21 cellular contexts compared by ENCODE assay signal in the genomic region with DNA sequence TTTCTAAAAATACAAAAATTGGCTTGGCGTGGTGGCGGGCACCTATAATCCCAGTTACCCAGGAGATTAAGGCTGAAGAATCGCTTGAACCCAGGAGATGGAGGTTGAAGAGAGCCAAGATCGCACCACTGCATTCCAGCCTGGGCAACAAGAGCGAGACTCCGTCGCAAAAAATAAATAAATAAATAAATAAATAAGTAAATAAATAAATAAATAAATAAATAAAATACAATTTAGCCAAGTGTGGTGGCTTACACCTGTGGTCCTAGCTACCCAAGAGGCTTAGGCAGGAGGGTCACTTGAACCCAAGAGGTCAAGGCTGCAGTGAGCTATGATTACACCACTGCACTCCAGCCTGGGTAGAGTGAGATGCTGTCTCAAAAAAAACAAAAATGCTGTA. TPM values are rescaled to one million over a fixed set of nuclear protein-coding genes. Genes with fewer than 3 reads are reported as not detected.
A peak's percentile ranks its signal among the peaks of the same experiment; 100 is the strongest.
DNase-seq lines count a peak whose midpoint lies in the region; ATAC-seq, FAIRE-seq and TF ChIP-seq lines count a peak whose summit lies in the region.
"Had no signal": no experiment of that assay in that cellular context is flagged by ENCODE, and none has a peak within 500 bp of the region (broad histone marks: within the 10 kb centered on the region; RNA-seq: fewer than 3 reads in every experiment).

No MANE protein-coding gene starts in this region.

- no peak for FAIRE-seq in A549 (lab: Jason Lieb, UNC)
- FAIRE-seq: A204.1, GM12891, GM18507, H54 had no signal

- ATAC-seq in A549 (no peak), foreskin keratinocyte (no peak)

- H2AFZ ChIP-seq in hepatocyte: no peak overlapping the region

- H3K27ac Mint-ChIP-seq in activated T-helper 1 cell treated with anti-CD3 and anti-CD28 coated beads, Interleukin-12 subunit alpha, Interleukin-12 subunit beta, Interleukin-2, Interleukin-4 antibody, amounts not matched to agents 30 ng/mL and 10 ng/mL and 1 ng/mL, durations not matched to agents 14 hours and 24 hours and 36 hours: no peak overlapping the region
- H3K27ac Mint-ChIP-seq: CD4-positive, alpha-beta memory T cell had no signal

- H3K27me3 Mint-ChIP-seq in activated T-helper 1 cell treated with anti-CD3 and anti-CD28 coated beads, Interleukin-12 subunit alpha, Interleukin-12 subunit beta, Interleukin-2, Interleukin-4 antibody, amounts not matched to agents 30 ng/mL and 10 ng/mL and 1 ng/mL, durations not matched to agents 14 hours and 24 hours and 36 hours (ENCODE audit: insufficient read depth): no peaks in the 10 kb centered on the region
- H3K27me3 Mint-ChIP-seq: CD4-positive, alpha-beta memory T cell had no signal

- CTCF ChIA-PET in A549 (lab: Yijun Ruan, JAX): no interaction called here

- H3K36me3 Mint-ChIP-seq in activated T-helper 1 cell treated with anti-CD3 and anti-CD28 coated beads, Interleukin-12 subunit alpha, Interleukin-12 subunit beta, Interleukin-2, Interleukin-4 antibody, amounts not matched to agents 30 ng/mL and 10 ng/mL and 1 ng/mL, durations not matched to agents 14 hours and 24 hours and 36 hours (ENCODE audit: low read depth): no peaks in the 10 kb centered on the region
- H3K36me3 Mint-ChIP-seq: CD4-positive, alpha-beta memory T cell had no signal

- H3K36me3 ChIP-seq in hepatocyte (replicated peaks; ENCODE audit: insufficient read depth, low read depth): no peaks in the 10 kb centered on the region
- H3K36me3 ChIP-seq: HAP-1 had no signal

- WGBS in A549 (ENCODE audit: missing lambda C conversion rate): 95% methylated on average over 7 of the region's 7 CpGs
- WGBS in hepatocyte (ENCODE audit: low lambda C conversion rate, missing lambda C conversion rate): over 99% methylated on average over 7 of the region's 7 CpGs

- no peak overlapping the region for H3K4me3 Mint-ChIP-seq in activated T-helper 1 cell treated with anti-CD3 and anti-CD28 coated beads, Interleukin-12 subunit alpha, Interleukin-12 subunit beta, Interleukin-2, Interleukin-4 antibody, amounts not matched to agents 30 ng/mL and 10 ng/mL and 1 ng/mL, durations not matched to agents 14 hours and 24 hours and 36 hours
- H3K4me3 Mint-ChIP-seq: CD4-positive, alpha-beta memory T cell had no signal

- peaks cover 17% of the 10 kb centered on the region for H3K4me1 ChIP-seq in A549
- peaks cover 16% of the 10 kb centered on the region for H3K4me1 ChIP-seq in foreskin keratinocyte
- H3K4me1 ChIP-seq in hepatocyte (ENCODE audit: insufficient read depth): no peaks in the 10 kb centered on the region

- TF ChIP-seq CTCF in A549 (IDR thresholded peaks at IDR 0.05) (no peak), foreskin keratinocyte (conservative IDR thresholded peaks at IDR 0.05) (no peak), hepatocyte (IDR thresholded peaks at IDR 0.05; ENCODE audit: poor library complexity) (no peak)

- H3K79me2 ChIP-seq in hepatocyte: no peaks in the 10 kb centered on the region

- DNase-seq in A549 (ENCODE audit: low read depth in 1 of 2, low spot score in 1 of 2) (no peak), foreskin keratinocyte (no peak), NCI-H524 treated with DMSO at 0.1 percent for 48 hours (lab: John Stamatoyannopoulos, UW) (no peak), hepatocyte (ENCODE audit: low spot score) (no peak)
- no peak for DNase-seq in activated T-helper 1 cell treated with anti-CD3 and anti-CD28 coated beads, Interleukin-12 subunit alpha, Interleukin-12 subunit beta, Interleukin-2, Interleukin-4 antibody, amounts not matched to agents 30 ng/mL and 10 ng/mL and 1 ng/mL, durations not matched to agents 14 hours and 24 hours and 36 hours (ENCODE audit: low spot score)
- DNase-seq: ACHN; C1 segment of cervical spinal cord; Calu3; CD4-positive, alpha-beta memory T cell; COR-L47; DMS53; DMS79 treated with DMSO at 0.1 percent for 48 hours; GF-D8; GOT3 had no signal

- TF ChIP-seq POLR2A in A549 (IDR thresholded peaks at IDR 0.05; ENCODE audit: low read length): no peak

- H3K4me2 ChIP-seq in A549: no peak overlapping the region
- H3K4me2 ChIP-seq in hepatocyte: no peak overlapping the region

- H3K9me2 ChIP-seq in hepatocyte (replicated peaks; ENCODE audit: insufficient read depth): no peaks in the 10 kb centered on the region

- H3K4me1 Mint-ChIP-seq in activated T-helper 1 cell treated with anti-CD3 and anti-CD28 coated beads, Interleukin-12 subunit alpha, Interleukin-12 subunit beta, Interleukin-2, Interleukin-4 antibody, amounts not matched to agents 30 ng/mL and 10 ng/mL and 1 ng/mL, durations not matched to agents 14 hours and 24 hours and 36 hours (ENCODE audit: low read depth): no peaks in the 10 kb centered on the region
- H3K4me1 Mint-ChIP-seq: CD4-positive, alpha-beta memory T cell had no signal

- intact Hi-C loops in activated T-helper 1 cell treated with anti-CD3 and anti-CD28 coated beads, Interleukin-12 subunit alpha, Interleukin-12 subunit beta, Interleukin-2, Interleukin-4 antibody, amounts not matched to agents 30 ng/mL and 10 ng/mL and 1 ng/mL, durations not matched to agents 14 hours and 24 hours and 36 hours (cut with micrococcal nuclease): no loop called here

- H4K20me1 ChIP-seq in hepatocyte (ENCODE audit: insufficient read depth, poor library complexity, severe bottlenecking): no peaks in the 10 kb centered on the region

- H3K27me3 ChIP-seq in foreskin keratinocyte: no peaks in the 10 kb centered on the region
- H3K27me3 ChIP-seq in hepatocyte: no peaks in the 10 kb centered on the region

- no peak overlapping the region for H3K4me3 ChIP-seq in A549
- H3K4me3 ChIP-seq in hepatocyte: no peak overlapping the region
- H3K4me3 ChIP-seq: HAP-1 had no signal

- no peak for TF ChIP-seq RAD21 in A549 (conservative IDR thresholded peaks at IDR 0.05 in 1 of 2, IDR thresholded peaks at IDR 0.05 in 1 of 2)

- H3K9me3 ChIP-seq in A549 (no peaks in the 10 kb centered on the region), hepatocyte (ENCODE audit: low read depth) (no peaks in the 10 kb centered on the region)
- H3K9me3 ChIP-seq: HAP-1 had no signal

- no peaks in the 10 kb centered on the region for H3K9me3 Mint-ChIP-seq in activated T-helper 1 cell treated with anti-CD3 and anti-CD28 coated beads, Interleukin-12 subunit alpha, Interleukin-12 subunit beta, Interleukin-2, Interleukin-4 antibody, amounts not matched to agents 30 ng/mL and 10 ng/mL and 1 ng/mL, durations not matched to agents 14 hours and 24 hours and 36 hours
- H3K9me3 Mint-ChIP-seq: CD4-positive, alpha-beta memory T cell had no signal

- TF ChIP-seq EP300 in A549 (IDR thresholded peaks at IDR 0.05): no peak

- POLR2A ChIA-PET in A549 (lab: Yijun Ruan, JAX): no interaction called here

- H3K27ac ChIP-seq in A549: peak overlapping the region in 1 of 2 experiments; percentile 61; a peak in 3 of 6 replicates
- peak overlapping the region; percentile 70 for H3K27ac ChIP-seq in angular gyrus (ENCODE audit: low read depth, low read length)
- peak overlapping the region; percentile 32 for H3K27ac ChIP-seq in foreskin keratinocyte
- H3K27ac ChIP-seq in hepatocyte: no peak overlapping the region
- H3K27ac ChIP-seq: 22Rv1 had no signal

TF ChIP-seq in A549, 52 proteins besides CTCF, POLR2A, EP300 and RAD21:
- TF ChIP-seq SMC3 (IDR thresholded peaks at IDR 0.05): no peak
- peak; percentile 31; the same call in 1 of the 2 replicates for TF ChIP-seq ZC3H11A (IDR thresholded peaks at IDR 0.05)
- no peak for TF ChIP-seq CEBPB (IDR thresholded peaks at IDR 0.05)
- no peak for TF ChIP-seq NFE2L2 (conservative IDR thresholded peaks at IDR 0.05; ENCODE audit: low read length)

RNA-seq across cellular contexts. Expression of a gene that starts 26.5 kb away (rescaled TPM):
- 91.6 and 105 TPM in 2 replicates for polyA plus RNA-seq in A549 (2011; rRNA removed)
- polyA plus RNA-seq in A549 (2012; cell fraction: cytosol; rRNA removed): 70.8 and 71.7 TPM in 2 replicates
- 14.5 and 19.8 TPM in 2 replicates for polyA plus RNA-seq in A549 (2012; cell fraction: nucleus; rRNA removed)
- polyA plus RNA-seq in A549 (2017; fragmentation: RNase III; extraction: RNeasy Plus Mini Kit Qiagen cat#74134 plus additional on column Dnase treatment): 35.6 to 68.0 TPM (median 65.3 TPM) in 3 replicates
- 31.5 and 37.6 TPM in 2 replicates for polyA minus RNA-seq in A549 (2011; rRNA and poly(A)+ RNA removed)
- 22.3 and 24.2 TPM in 2 replicates for total RNA-seq in foreskin keratinocyte
- polyA plus RNA-seq in foreskin keratinocyte: 26.1 and 27.0 TPM in 2 replicates
- total RNA-seq in hepatocyte: 36.8 and 42.8 TPM in 2 replicates
- polyA plus RNA-seq in hepatocyte: 30.0 and 33.4 TPM in 2 replicates
- total RNA-seq in activated T-helper 1 cell treated with anti-CD3 and anti-CD28 coated beads, Interleukin-12 subunit alpha, Interleukin-12 subunit beta, Interleukin-2, Interleukin-4 antibody, amounts not matched to agents 30 ng/mL and 10 ng/mL and 1 ng/mL, durations not matched to agents 14 hours and 24 hours and 36 hours: 18.9 and 21.2 TPM in 2 replicates

RNA-seq across cellular contexts. Expression of a gene that starts 51.0 kb away (rescaled TPM):
- polyA plus RNA-seq in A549 (2011; rRNA removed) (62.3 and 93.0 TPM in 2 replicates), A549 (2017; fragmentation: RNase III; extraction: RNeasy Plus Mini Kit Qiagen cat#74134 plus additional on column Dnase treatment) (41.2 to 49.1 TPM (median 44.6 TPM) in 3 replicates), foreskin keratinocyte (25.5 and 26.7 TPM in 2 replicates), hepatocyte (51.8 and 56.1 TPM in 2 replicates)
- polyA plus RNA-seq in A549 (2012; cell fraction: cytosol; rRNA removed): 20.1 and 22.2 TPM in 2 replicates
- 7.5 and 9.0 TPM in 2 replicates for polyA plus RNA-seq in A549 (2012; cell fraction: nucleus; rRNA removed)
- polyA minus RNA-seq in A549 (2011; rRNA and poly(A)+ RNA removed): 23.3 and 23.4 TPM in 2 replicates
- total RNA-seq in foreskin keratinocyte (27.6 and 29.0 TPM in 2 replicates), hepatocyte (42.1 and 49.1 TPM in 2 replicates)
- total RNA-seq in activated T-helper 1 cell treated with anti-CD3 and anti-CD28 coated beads, Interleukin-12 subunit alpha, Interleukin-12 subunit beta, Interleukin-2, Interleukin-4 antibody, amounts not matched to agents 30 ng/mL and 10 ng/mL and 1 ng/mL, durations not matched to agents 14 hours and 24 hours and 36 hours: 34.4 and 35.1 TPM in 2 replicates
